In the genomic region with DNA sequence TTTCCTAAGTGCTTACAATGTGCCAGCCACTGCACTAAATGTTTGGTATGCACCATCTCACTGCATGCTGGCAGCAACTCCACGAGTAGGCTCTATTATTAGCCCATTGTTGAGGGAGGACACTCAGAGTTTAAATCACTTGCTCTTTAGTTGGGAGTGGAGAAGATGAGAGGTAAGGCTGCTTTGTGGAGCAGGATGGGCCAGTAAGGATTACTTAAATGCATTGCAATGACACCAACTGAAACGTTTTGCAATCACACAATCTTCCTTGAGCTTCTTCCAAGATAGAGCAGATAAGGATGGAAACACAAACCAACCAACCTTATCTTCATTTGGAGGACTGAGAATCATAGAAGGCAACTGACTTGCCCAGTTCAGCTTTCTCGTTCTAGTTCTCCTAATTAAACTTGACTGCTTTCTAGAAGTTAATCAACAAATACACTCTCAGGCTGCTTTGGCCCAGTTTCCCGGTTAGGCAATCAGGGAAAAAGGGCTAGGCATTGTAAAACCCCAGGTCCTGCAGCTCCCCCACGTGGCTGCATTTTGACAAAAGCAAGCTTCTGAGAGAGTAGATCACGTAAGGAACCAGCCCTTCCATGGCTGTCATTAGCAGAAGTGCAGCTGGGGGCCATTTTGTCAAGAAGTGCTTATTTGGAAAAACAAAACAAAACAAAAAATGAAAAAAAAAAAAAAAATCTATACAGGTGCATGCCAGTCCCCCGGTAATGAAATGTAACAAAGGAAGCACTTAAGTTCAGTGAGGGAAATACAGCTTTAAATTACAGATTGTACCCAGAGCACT, we compare ENCODE assay signal across 1 cellular context.
TF ChIP-seq lines count a peak whose summit lies in the region.

No MANE protein-coding gene starts in this region.

TF ChIP-seq in GM12878, 131 proteins besides CTCF, POLR2A, EP300 and RAD21 (continued from another document):
- TF ChIP-seq, protein P1, sequence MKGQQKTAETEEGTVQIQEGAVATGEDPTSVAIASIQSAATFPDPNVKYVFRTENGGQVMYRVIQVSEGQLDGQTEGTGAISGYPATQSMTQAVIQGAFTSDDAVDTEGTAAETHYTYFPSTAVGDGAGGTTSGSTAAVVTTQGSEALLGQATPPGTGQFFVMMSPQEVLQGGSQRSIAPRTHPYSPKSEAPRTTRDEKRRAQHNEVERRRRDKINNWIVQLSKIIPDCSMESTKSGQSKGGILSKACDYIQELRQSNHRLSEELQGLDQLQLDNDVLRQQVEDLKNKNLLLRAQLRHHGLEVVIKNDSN (IDR thresholded peaks at IDR 0.05; ENCODE audit: borderline replicate concordance, extremely low read length, insufficient read depth, low read depth, low read length): no peak
- TF ChIP-seq YY1 (IDR thresholded peaks at IDR 0.05; ENCODE audit: low read depth, low read length): peak; percentile 97
- TF ChIP-seq BACH1 (IDR thresholded peaks at IDR 0.05; ENCODE audit: borderline replicate concordance): no peak
- peak; percentile 39; the same call in 1 of the 2 replicates for TF ChIP-seq BCL11A (IDR thresholded peaks at IDR 0.05; ENCODE audit: low read depth, low read length)
- no peak for TF ChIP-seq POLR2AphosphoS5 (IDR thresholded peaks at IDR 0.05; ENCODE audit: low read length)
- TF ChIP-seq TCF12 (IDR thresholded peaks at IDR 0.05; ENCODE audit: low read depth, low read length): no peak
- no peak for TF ChIP-seq GABPA (IDR thresholded peaks at IDR 0.05; ENCODE audit: low read depth)
- 0 out of 2 replicates have a peak, but pooled peaks have one; percentile 72 for TF ChIP-seq NBN (IDR thresholded peaks at IDR 0.05)
- no peak; the same call in 1 of the 2 replicates for TF ChIP-seq SMARCA5 (IDR thresholded peaks at IDR 0.05)
- TF ChIP-seq NFIC (IDR thresholded peaks at IDR 0.05; ENCODE audit: low read depth, low read length): peak; percentile 55; the same call in 1 of the 2 replicates
- no peak for TF ChIP-seq SREBF2 (IDR thresholded peaks at IDR 0.05; ENCODE audit: low read length)
- TF ChIP-seq NFXL1 (IDR thresholded peaks at IDR 0.05; ENCODE audit: borderline replicate concordance): peak; percentile 87; the same call in 1 of the 2 replicates
- TF ChIP-seq CHD1 (IDR thresholded peaks at IDR 0.05; ENCODE audit: low read depth, low read length): no peak
- TF ChIP-seq, protein P2, sequence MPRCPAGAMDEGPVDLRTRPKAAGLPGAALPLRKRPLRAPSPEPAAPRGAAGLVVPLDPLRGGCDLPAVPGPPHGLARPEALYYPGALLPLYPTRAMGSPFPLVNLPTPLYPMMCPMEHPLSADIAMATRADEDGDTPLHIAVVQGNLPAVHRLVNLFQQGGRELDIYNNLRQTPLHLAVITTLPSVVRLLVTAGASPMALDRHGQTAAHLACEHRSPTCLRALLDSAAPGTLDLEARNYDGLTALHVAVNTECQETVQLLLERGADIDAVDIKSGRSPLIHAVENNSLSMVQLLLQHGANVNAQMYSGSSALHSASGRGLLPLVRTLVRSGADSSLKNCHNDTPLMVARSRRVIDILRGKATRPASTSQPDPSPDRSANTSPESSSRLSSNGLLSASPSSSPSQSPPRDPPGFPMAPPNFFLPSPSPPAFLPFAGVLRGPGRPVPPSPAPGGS (IDR thresholded peaks at IDR 0.05; ENCODE audit: borderline replicate concordance, insufficient read depth, low read depth, low read length, poor library complexity, severe bottlenecking): no peak
- no peak for TF ChIP-seq EZH2 (IDR thresholded peaks at IDR 0.05; ENCODE audit: borderline replicate concordance, control insufficient read depth, low read depth, low read length)
- no peak for TF ChIP-seq SIX5 (IDR thresholded peaks at IDR 0.05; ENCODE audit: low read depth, low read length, severe bottlenecking)
- no peak for TF ChIP-seq ZNF622 (IDR thresholded peaks at IDR 0.05)
- TF ChIP-seq POLR2AphosphoS2 (IDR thresholded peaks at IDR 0.05; ENCODE audit: low read depth, low read length): no peak
- TF ChIP-seq RBBP5 (conservative IDR thresholded peaks at IDR 0.05): no peak
- TF ChIP-seq SUPT20H (IDR thresholded peaks at IDR 0.05; ENCODE audit: borderline replicate concordance, control insufficient read depth, low read depth, low read length): no peak
- peak; percentile 27; the same call in 1 of the 2 replicates for TF ChIP-seq MTA3 (IDR thresholded peaks at IDR 0.05; ENCODE audit: borderline replicate concordance, low read length)
- TF ChIP-seq, protein P3, sequence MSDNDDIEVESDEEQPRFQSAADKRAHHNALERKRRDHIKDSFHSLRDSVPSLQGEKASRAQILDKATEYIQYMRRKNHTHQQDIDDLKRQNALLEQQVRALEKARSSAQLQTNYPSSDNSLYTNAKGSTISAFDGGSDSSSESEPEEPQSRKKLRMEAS (IDR thresholded peaks at IDR 0.05; ENCODE audit: low read depth, low read length): no peak
- TF ChIP-seq, protein P4, sequence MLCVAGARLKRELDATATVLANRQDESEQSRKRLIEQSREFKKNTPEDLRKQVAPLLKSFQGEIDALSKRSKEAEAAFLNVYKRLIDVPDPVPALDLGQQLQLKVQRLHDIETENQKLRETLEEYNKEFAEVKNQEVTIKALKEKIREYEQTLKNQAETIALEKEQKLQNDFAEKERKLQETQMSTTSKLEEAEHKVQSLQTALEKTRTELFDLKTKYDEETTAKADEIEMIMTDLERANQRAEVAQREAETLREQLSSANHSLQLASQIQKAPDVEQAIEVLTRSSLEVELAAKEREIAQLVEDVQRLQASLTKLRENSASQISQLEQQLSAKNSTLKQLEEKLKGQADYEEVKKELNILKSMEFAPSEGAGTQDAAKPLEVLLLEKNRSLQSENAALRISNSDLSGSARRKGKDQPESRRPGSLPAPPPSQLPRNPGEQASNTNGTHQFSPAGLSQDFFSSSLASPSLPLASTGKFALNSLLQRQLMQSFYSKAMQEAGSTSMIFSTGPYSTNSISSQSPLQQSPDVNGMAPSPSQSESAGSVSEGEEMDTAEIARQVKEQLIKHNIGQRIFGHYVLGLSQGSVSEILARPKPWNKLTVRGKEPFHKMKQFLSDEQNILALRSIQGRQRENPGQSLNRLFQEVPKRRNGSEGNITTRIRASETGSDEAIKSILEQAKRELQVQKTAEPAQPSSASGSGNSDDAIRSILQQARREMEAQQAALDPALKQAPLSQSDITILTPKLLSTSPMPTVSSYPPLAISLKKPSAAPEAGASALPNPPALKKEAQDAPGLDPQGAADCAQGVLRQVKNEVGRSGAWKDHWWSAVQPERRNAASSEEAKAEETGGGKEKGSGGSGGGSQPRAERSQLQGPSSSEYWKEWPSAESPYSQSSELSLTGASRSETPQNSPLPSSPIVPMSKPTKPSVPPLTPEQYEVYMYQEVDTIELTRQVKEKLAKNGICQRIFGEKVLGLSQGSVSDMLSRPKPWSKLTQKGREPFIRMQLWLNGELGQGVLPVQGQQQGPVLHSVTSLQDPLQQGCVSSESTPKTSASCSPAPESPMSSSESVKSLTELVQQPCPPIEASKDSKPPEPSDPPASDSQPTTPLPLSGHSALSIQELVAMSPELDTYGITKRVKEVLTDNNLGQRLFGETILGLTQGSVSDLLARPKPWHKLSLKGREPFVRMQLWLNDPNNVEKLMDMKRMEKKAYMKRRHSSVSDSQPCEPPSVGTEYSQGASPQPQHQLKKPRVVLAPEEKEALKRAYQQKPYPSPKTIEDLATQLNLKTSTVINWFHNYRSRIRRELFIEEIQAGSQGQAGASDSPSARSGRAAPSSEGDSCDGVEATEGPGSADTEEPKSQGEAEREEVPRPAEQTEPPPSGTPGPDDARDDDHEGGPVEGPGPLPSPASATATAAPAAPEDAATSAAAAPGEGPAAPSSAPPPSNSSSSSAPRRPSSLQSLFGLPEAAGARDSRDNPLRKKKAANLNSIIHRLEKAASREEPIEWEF (IDR thresholded peaks at IDR 0.05; ENCODE audit: insufficient replicate concordance, low read depth, low read length): peak; percentile 49
- TF ChIP-seq SIN3A (IDR thresholded peaks at IDR 0.05; ENCODE audit: low read depth, low read length): no peak
- TF ChIP-seq, protein P5, sequence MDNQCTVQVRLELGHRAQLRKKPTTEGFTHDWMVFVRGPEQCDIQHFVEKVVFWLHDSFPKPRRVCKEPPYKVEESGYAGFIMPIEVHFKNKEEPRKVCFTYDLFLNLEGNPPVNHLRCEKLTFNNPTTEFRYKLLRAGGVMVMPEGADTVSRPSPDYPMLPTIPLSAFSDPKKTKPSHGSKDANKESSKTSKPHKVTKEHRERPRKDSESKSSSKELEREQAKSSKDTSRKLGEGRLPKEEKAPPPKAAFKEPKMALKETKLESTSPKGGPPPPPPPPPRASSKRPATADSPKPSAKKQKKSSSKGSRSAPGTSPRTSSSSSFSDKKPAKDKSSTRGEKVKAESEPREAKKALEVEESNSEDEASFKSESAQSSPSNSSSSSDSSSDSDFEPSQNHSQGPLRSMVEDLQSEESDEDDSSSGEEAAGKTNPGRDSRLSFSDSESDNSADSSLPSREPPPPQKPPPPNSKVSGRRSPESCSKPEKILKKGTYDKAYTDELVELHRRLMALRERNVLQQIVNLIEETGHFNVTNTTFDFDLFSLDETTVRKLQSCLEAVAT (IDR thresholded peaks at IDR 0.05): peak; percentile 85
- TF ChIP-seq IKZF1 (conservative IDR thresholded peaks at IDR 0.05): peak; percentile 65
- no peak for TF ChIP-seq BRCA1 (IDR thresholded peaks at IDR 0.05; ENCODE audit: low read depth, low read length)
- TF ChIP-seq, protein P6, sequence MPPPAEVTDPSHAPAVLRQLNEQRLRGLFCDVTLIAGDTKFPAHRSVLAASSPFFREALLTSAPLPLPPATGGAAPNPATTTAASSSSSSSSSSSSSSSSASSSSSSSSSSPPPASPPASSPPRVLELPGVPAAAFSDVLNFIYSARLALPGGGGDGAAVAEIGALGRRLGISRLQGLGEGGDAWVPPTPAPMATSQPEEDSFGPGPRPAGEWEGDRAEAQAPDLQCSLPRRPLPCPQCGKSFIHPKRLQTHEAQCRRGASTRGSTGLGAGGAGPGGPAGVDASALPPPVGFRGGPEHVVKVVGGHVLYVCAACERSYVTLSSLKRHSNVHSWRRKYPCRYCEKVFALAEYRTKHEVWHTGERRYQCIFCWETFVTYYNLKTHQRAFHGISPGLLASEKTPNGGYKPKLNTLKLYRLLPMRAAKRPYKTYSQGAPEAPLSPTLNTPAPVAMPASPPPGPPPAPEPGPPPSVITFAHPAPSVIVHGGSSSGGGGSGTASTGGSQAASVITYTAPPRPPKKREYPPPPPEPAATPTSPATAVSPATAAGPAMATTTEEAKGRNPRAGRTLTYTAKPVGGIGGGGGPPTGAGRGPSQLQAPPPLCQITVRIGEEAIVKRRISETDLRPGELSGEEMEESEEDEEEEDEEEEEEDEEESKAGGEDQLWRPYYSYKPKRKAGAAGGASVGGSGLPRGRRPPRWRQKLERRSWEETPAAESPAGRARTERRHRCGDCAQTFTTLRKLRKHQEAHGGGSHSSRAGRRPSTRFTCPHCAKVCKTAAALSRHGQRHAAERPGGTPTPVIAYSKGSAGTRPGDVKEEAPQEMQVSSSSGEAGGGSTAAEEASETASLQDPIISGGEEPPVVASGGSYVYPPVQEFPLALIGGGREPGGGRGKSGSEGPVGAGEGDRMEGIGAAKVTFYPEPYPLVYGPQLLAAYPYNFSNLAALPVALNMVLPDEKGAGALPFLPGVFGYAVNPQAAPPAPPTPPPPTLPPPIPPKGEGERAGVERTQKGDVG (CRISPR knock-in tag; IDR thresholded peaks at IDR 0.05): no peak
- TF ChIP-seq BMI1 (IDR thresholded peaks at IDR 0.05; ENCODE audit: borderline replicate concordance): no peak
- TF ChIP-seq, protein P7, sequence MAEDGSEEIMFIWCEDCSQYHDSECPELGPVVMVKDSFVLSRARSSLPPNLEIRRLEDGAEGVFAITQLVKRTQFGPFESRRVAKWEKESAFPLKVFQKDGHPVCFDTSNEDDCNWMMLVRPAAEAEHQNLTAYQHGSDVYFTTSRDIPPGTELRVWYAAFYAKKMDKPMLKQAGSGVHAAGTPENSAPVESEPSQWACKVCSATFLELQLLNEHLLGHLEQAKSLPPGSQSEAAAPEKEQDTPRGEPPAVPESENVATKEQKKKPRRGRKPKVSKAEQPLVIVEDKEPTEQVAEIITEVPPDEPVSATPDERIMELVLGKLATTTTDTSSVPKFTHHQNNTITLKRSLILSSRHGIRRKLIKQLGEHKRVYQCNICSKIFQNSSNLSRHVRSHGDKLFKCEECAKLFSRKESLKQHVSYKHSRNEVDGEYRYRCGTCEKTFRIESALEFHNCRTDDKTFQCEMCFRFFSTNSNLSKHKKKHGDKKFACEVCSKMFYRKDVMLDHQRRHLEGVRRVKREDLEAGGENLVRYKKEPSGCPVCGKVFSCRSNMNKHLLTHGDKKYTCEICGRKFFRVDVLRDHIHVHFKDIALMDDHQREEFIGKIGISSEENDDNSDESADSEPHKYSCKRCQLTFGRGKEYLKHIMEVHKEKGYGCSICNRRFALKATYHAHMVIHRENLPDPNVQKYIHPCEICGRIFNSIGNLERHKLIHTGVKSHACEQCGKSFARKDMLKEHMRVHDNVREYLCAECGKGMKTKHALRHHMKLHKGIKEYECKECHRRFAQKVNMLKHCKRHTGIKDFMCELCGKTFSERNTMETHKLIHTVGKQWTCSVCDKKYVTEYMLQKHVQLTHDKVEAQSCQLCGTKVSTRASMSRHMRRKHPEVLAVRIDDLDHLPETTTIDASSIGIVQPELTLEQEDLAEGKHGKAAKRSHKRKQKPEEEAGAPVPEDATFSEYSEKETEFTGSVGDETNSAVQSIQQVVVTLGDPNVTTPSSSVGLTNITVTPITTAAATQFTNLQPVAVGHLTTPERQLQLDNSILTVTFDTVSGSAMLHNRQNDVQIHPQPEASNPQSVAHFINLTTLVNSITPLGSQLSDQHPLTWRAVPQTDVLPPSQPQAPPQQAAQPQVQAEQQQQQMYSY (CRISPR knock-in tag; IDR thresholded peaks at IDR 0.05): no peak
- no peak for TF ChIP-seq TARDBP (IDR thresholded peaks at IDR 0.05; ENCODE audit: borderline replicate concordance)
- TF ChIP-seq, protein P8, sequence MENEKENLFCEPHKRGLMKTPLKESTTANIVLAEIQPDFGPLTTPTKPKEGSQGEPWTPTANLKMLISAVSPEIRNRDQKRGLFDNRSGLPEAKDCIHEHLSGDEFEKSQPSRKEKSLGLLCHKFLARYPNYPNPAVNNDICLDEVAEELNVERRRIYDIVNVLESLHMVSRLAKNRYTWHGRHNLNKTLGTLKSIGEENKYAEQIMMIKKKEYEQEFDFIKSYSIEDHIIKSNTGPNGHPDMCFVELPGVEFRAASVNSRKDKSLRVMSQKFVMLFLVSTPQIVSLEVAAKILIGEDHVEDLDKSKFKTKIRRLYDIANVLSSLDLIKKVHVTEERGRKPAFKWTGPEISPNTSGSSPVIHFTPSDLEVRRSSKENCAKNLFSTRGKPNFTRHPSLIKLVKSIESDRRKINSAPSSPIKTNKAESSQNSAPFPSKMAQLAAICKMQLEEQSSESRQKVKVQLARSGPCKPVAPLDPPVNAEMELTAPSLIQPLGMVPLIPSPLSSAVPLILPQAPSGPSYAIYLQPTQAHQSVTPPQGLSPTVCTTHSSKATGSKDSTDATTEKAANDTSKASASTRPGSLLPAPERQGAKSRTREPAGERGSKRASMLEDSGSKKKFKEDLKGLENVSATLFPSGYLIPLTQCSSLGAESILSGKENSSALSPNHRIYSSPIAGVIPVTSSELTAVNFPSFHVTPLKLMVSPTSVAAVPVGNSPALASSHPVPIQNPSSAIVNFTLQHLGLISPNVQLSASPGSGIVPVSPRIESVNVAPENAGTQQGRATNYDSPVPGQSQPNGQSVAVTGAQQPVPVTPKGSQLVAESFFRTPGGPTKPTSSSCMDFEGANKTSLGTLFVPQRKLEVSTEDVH (IDR thresholded peaks at IDR 0.05; ENCODE audit: low read depth, partially characterized antibody): no peak
- TF ChIP-seq, protein P9, sequence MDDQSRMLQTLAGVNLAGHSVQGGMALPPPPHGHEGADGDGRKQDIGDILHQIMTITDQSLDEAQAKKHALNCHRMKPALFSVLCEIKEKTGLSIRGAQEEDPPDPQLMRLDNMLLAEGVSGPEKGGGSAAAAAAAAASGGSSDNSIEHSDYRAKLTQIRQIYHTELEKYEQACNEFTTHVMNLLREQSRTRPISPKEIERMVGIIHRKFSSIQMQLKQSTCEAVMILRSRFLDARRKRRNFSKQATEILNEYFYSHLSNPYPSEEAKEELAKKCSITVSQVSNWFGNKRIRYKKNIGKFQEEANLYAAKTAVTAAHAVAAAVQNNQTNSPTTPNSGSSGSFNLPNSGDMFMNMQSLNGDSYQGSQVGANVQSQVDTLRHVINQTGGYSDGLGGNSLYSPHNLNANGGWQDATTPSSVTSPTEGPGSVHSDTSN (IDR thresholded peaks at IDR 0.05; ENCODE audit: insufficient replicate concordance, low read depth, low read length): peak; percentile 36
